ENCODE assay signal across 11 cellular contexts in genomic region chr17:27531469-27531948, GRCh38.
A peak's percentile ranks its signal among the peaks of the same experiment; 100 is the strongest.
DNase-seq lines count a peak whose midpoint lies in the region; ATAC-seq and TF ChIP-seq lines count a peak whose summit lies in the region.
"Had no signal": no experiment of that assay in that cellular context is flagged by ENCODE, and none has a peak within 500 bp of the region (broad histone marks: within the 10 kb centered on the region; RNA-seq: fewer than 3 reads in every experiment).

No MANE protein-coding gene starts in this region.

- peak; percentile 80 for DNase-seq in DMS53 (lab: John Stamatoyannopoulos, UW)
- no peak for DNase-seq in WTC11 (ENCODE audit: low spot score)
- DNase-seq in neuronal stem cell (ENCODE audit: low spot score): no peak
- no peak for DNase-seq in CD4-positive, alpha-beta T cell
- DNase-seq in stimulated activated CD4-positive, alpha-beta T cell treated with anti-CD3 and anti-CD28 coated beads, Interleukin-4, amount 100 ng/mL, for 1 hour: no peak
- no peak for DNase-seq in HT-29 (ENCODE audit: low spot score)
- DNase-seq: activated CD4-positive, CD25-positive, alpha-beta regulatory T cell treated with anti-CD3 and anti-CD28 coated beads, Interleukin-2, amount 50 U/mL, for 72 hours; NCI-H526 treated with DMSO at 0.1 percent for 48 hours; retina had no signal

- no peak overlapping the region for H2BK5ac ChIP-seq in neuronal stem cell (ENCODE audit: low read length)

- TF ChIP-seq CTCF in HEK293 (tag by site-specific recombination; IDR thresholded peaks at IDR 0.05): no peak
- no peak for TF ChIP-seq CTCF in WTC11 (IDR thresholded peaks at IDR 0.05)
- no peak for TF ChIP-seq CTCF in CD4-positive, alpha-beta T cell (IDR thresholded peaks at IDR 0.05)

- no peak overlapping the region for H3K9ac ChIP-seq in neuronal stem cell (ENCODE audit: low read depth, low read length, poor library complexity)

- H3K4me1 ChIP-seq in HEK293 (ENCODE audit: control insufficient read depth, insufficient read depth, low read length) (peaks cover 25% of the 10 kb centered on the region), neuronal stem cell (ENCODE audit: control insufficient read depth in 2 of 2, insufficient read depth in 1 of 2, low read depth in 1 of 2, low read length in 2 of 2) (peaks cover 15% of the 10 kb centered on the region in 2 donors)

- H2BK12ac ChIP-seq in neuronal stem cell (ENCODE audit: low read length): peak overlapping the region; percentile 30

- H3K27ac Mint-ChIP-seq in WTC11: peak overlapping the region; percentile 53
- no peak overlapping the region for H3K27ac Mint-ChIP-seq in CD4-positive, alpha-beta T cell

- H3K36me3 Mint-ChIP-seq in WTC11: no peaks in the 10 kb centered on the region
- no peaks in the 10 kb centered on the region for H3K36me3 Mint-ChIP-seq in CD4-positive, alpha-beta T cell (ENCODE audit: low read depth)

- peak overlapping the region; percentile 59 for H3K4ac ChIP-seq in neuronal stem cell (ENCODE audit: low read length)

- intact Hi-C loops in CD4-positive, alpha-beta T cell (cut with DNase I, micrococcal nuclease): loop anchor here in 1 of 2 experiments (10.0 kb wide), 2 partner anchors 47 to 97 kb away; no protein-coding TSS in a partner anchor

- H2BK15ac ChIP-seq in neuronal stem cell (ENCODE audit: low read length): no peak overlapping the region

- H3K9me3 ChIP-seq in HEK293 (ENCODE audit: control insufficient read depth, insufficient read depth, low read depth, low read length) (no peaks in the 10 kb centered on the region), neuronal stem cell (replicated peaks in 1 of 2; ENCODE audit: control insufficient read depth in 2 of 2, insufficient read depth in 1 of 2, low read depth in 1 of 2, low read length in 2 of 2) (no peaks in the 10 kb centered on the region)
- no peaks in the 10 kb centered on the region for H3K9me3 ChIP-seq in CD4-positive, alpha-beta T cell (ENCODE audit: control insufficient read depth, low read length)

- peaks cover 72% of the 10 kb centered on the region for H3K4me1 Mint-ChIP-seq in WTC11
- peaks cover 15% of the 10 kb centered on the region for H3K4me1 Mint-ChIP-seq in CD4-positive, alpha-beta T cell (ENCODE audit: low read depth)

- H2AFZ ChIP-seq in neuronal stem cell (ENCODE audit: low read length): no peak overlapping the region

- H3K36me3 ChIP-seq in HEK293 (ENCODE audit: control insufficient read depth in 2 of 2, insufficient read depth in 1 of 2, low read length in 2 of 2) (no peaks in the 10 kb centered on the region), neuronal stem cell (replicated peaks in 1 of 2; ENCODE audit: control insufficient read depth in 2 of 2, insufficient read depth in 2 of 2, low read length in 2 of 2) (no peaks in the 10 kb centered on the region)

- H4K8ac ChIP-seq in neuronal stem cell (ENCODE audit: low read depth, low read length): no peak overlapping the region

- H3K4me2 ChIP-seq in neuronal stem cell (ENCODE audit: insufficient read depth, low read length, poor library complexity, severe bottlenecking): no peak overlapping the region

- WGBS in neuronal stem cell (ENCODE audit: extremely low coverage in 2 of 2, insufficient read length in 2 of 2, insufficient replicate concordance in 1 of 2), 2 donors: no CpG with 5 or more reads among the region's 6 CpGs

- H2BK120ac ChIP-seq in neuronal stem cell (ENCODE audit: low read depth, low read length): no peak overlapping the region

- no peak overlapping the region for H3K18ac ChIP-seq in neuronal stem cell (ENCODE audit: low read length)

- peaks cover 3% of the 10 kb centered on the region for H3K79me1 ChIP-seq in neuronal stem cell (ENCODE audit: low read depth, low read length)

- no peak overlapping the region for H4K91ac ChIP-seq in neuronal stem cell (ENCODE audit: low read depth, low read length, poor library complexity)

- H3K4me3 ChIP-seq in HEK293 (ENCODE audit: low read depth, low read length) (no peak overlapping the region), neuronal stem cell (ENCODE audit: low read length in 2 of 2) (no peak overlapping the region)

- H3K14ac ChIP-seq in neuronal stem cell (ENCODE audit: low read length): no peak overlapping the region

- no peaks in the 10 kb centered on the region for H3K27me3 ChIP-seq in neuronal stem cell (ENCODE audit: control insufficient read depth in 3 of 3, insufficient read depth in 3 of 3, low read depth in 1 of 3, low read length in 3 of 3)
- H3K27me3 ChIP-seq in CD4-positive, alpha-beta T cell (ENCODE audit: control insufficient read depth, insufficient read depth, low read length): no peaks in the 10 kb centered on the region

- no peak overlapping the region for H3K4me3 Mint-ChIP-seq in WTC11
- H3K4me3 Mint-ChIP-seq in CD4-positive, alpha-beta T cell: no peak overlapping the region

- POLR2A ChIA-PET in HEK293 (lab: Yijun Ruan, JAX): no interaction called here
- POLR2A ChIA-PET in WTC11 (lab: Charles Lee): no interaction called here
- POLR2A ChIA-PET in CD4-positive, alpha-beta T cell (lab: Charles Lee): no interaction called here

- H3K23ac ChIP-seq in neuronal stem cell (ENCODE audit: low read depth, low read length, poor library complexity): no peak overlapping the region

- H3K27ac ChIP-seq in HEK293 (ENCODE audit: extremely low read depth, low read depth, low read length) (no peak overlapping the region; the same call in 1 of the 2 replicates), neuronal stem cell (replicated peaks; ENCODE audit: low read length) (no peak overlapping the region)
- H3K27ac ChIP-seq in CD4-positive, alpha-beta T cell (ENCODE audit: low read depth, low read length): no peak overlapping the region

- H2AK5ac ChIP-seq in neuronal stem cell (ENCODE audit: low read depth, low read length): no peak overlapping the region

- ATAC-seq in WTC11: no peak
- no peak for ATAC-seq in CD4-positive, alpha-beta T cell (ENCODE audit: poor library complexity)
- ATAC-seq in GM21515 (IDR thresholded peaks at IDR 0.05; ENCODE audit: unreplicated experiment): no peak

- CTCF ChIA-PET in HEK293 (lab: Yijun Ruan, JAX): interaction anchor here (0.6 to 1.1 kb wide), 3 partner anchors 53 to 286 kb away, joined by 3 to 4 read pairs (median 3); no protein-coding TSS in a partner anchor
- CTCF ChIA-PET in WTC11 (lab: Charles Lee): interaction anchor here (1.4 to 1.5 kb wide), 2 partner anchors 63 to 76 kb away, joined by 3 to 6 read pairs; partner anchors contain the start of gene KSR1
- CTCF ChIA-PET in CD4-positive, alpha-beta T cell (lab: Charles Lee): no interaction called here

- no peaks in the 10 kb centered on the region for H3K9me3 Mint-ChIP-seq in WTC11
- H3K9me3 Mint-ChIP-seq in CD4-positive, alpha-beta T cell: no peaks in the 10 kb centered on the region

- H3K27me3 Mint-ChIP-seq in WTC11 (ENCODE audit: low read depth): no peaks in the 10 kb centered on the region
- H3K27me3 Mint-ChIP-seq in CD4-positive, alpha-beta T cell: no peaks in the 10 kb centered on the region

TF ChIP-seq in HEK293, 187 proteins besides CTCF, POLR2A, EP300 and RAD21 (continues in another document):
- TF ChIP-seq REST (tag by site-specific recombination; IDR thresholded peaks at IDR 0.05) (peak; percentile 82), ZIC2 (tag by site-specific recombination; IDR thresholded peaks at IDR 0.05) (peak; percentile 67)

TF ChIP-seq in WTC11, 78 proteins besides CTCF, POLR2A, EP300 and RAD21:
- TF ChIP-seq ZNF423 (CRISPR knock-in tag; IDR thresholded peaks at IDR 0.05) (no peak), ZMAT4 (CRISPR knock-in tag; IDR thresholded peaks at IDR 0.05) (no peak), GTF2I (CRISPR knock-in tag; conservative IDR thresholded peaks at IDR 0.05) (no peak), SP1 (CRISPR knock-in tag; conservative IDR thresholded peaks at IDR 0.05) (no peak), ZNF425 (CRISPR knock-in tag; conservative IDR thresholded peaks at IDR 0.05) (no peak), RELA (CRISPR knock-in tag; IDR thresholded peaks at IDR 0.05; ENCODE audit: borderline replicate concordance) (no peak), CREB1 (CRISPR knock-in tag; IDR thresholded peaks at IDR 0.05) (no peak)
TF ChIP-seq in WTC11: peak in this region for 0.
